In genomic region chr11:47924184-47924671, GRCh38 we compare ENCODE assay signal across 9 cellular contexts. TPM values are rescaled to one million over a fixed set of nuclear protein-coding genes. Genes with fewer than 3 reads are reported as not detected.
DNase-seq lines count a peak whose midpoint lies in the region; ATAC-seq and TF ChIP-seq lines count a peak whose summit lies in the region.
"Had no signal": no experiment of that assay in that cellular context is flagged by ENCODE, and none has a peak within 500 bp of the region (broad histone marks: within the 10 kb centered on the region; RNA-seq: fewer than 3 reads in every experiment).

No MANE protein-coding gene starts in this region.

- H3K14ac ChIP-seq in IMR-90 (replicated peaks; ENCODE audit: low read depth, low read length): no peak overlapping the region

- H3K18ac ChIP-seq in IMR-90 (ENCODE audit: low read depth, low read length): no peak overlapping the region; the same call in 1 of the 2 replicates

- intact Hi-C loops in IMR-90 (cut with micrococcal nuclease): no loop called here
- intact Hi-C loops in posterior vena cava (cut with DNase I): no loop called here

- no peaks in the 10 kb centered on the region for H3K27me3 ChIP-seq in IMR-90 (ENCODE audit: control insufficient read depth, insufficient read depth, low read length)
- H3K27me3 ChIP-seq in endodermal cell (ENCODE audit: control insufficient read depth, insufficient read depth, low read length, poor library complexity, severe bottlenecking): no peaks in the 10 kb centered on the region

- H2AK9ac ChIP-seq in IMR-90 (replicated peaks; ENCODE audit: low read depth, low read length, poor library complexity): peak overlapping the region; percentile 13

- peak overlapping the region; percentile 84 for H3K27ac Mint-ChIP-seq in endodermal cell

- H4K91ac ChIP-seq in IMR-90 (ENCODE audit: insufficient read depth, low read depth, low read length): peak overlapping the region; percentile 48; the same call in 1 of the 2 replicates

- H3K9me3 Mint-ChIP-seq in endodermal cell: no peaks in the 10 kb centered on the region

- peaks cover 7% of the 10 kb centered on the region for H3K4me1 Mint-ChIP-seq in endodermal cell

- H2BK15ac ChIP-seq in IMR-90 (ENCODE audit: low read depth, low read length): peak overlapping the region; percentile 4; the same call in 1 of the 3 replicates

- H2BK120ac ChIP-seq in IMR-90 (ENCODE audit: low read depth, low read length): peak overlapping the region; percentile 79

- H3K4ac ChIP-seq in IMR-90 (ENCODE audit: low read depth, low read length): peak overlapping the region; percentile 61

- TF ChIP-seq CTCF in IMR-90 (conservative IDR thresholded peaks at IDR 0.05; ENCODE audit: low read depth, low read length) (no peak), endodermal cell (conservative IDR thresholded peaks at IDR 0.05) (no peak)

- H3K56ac ChIP-seq in IMR-90 (ENCODE audit: extremely low read depth, insufficient read depth, low read length): no peak overlapping the region

- no peaks in the 10 kb centered on the region for H3K36me3 ChIP-seq in IMR-90 (ENCODE audit: control insufficient read depth, insufficient read depth, low read length)
- no peaks in the 10 kb centered on the region for H3K36me3 ChIP-seq in endodermal cell (ENCODE audit: control insufficient read depth, insufficient read depth, low read length)

- no peaks in the 10 kb centered on the region for H3K27me3 Mint-ChIP-seq in endodermal cell (ENCODE audit: insufficient read depth)

- peak; percentile 89 for ATAC-seq in IMR-90 (ENCODE audit: low read depth)
- no peak for ATAC-seq in HG03097 (IDR thresholded peaks at IDR 0.05; ENCODE audit: low FRiP score, unreplicated experiment)

- H4K8ac ChIP-seq in IMR-90 (ENCODE audit: low read depth in 2 of 2, low read length in 2 of 2): 0 out of 4 replicates have a peak overlapping the region, but pooled peaks of 1 of the 2 experiments have one; percentile 0

- DNase-seq in DMS79 (lab: John Stamatoyannopoulos, UW): peak; percentile 18
- DNase-seq in IMR-90: peak; percentile 86
- peak; percentile 76 for DNase-seq in endodermal cell
- peak; percentile 74 for DNase-seq in posterior vena cava (ENCODE audit: low spot score)
- DNase-seq in NCI-H128 (lab: John Stamatoyannopoulos, UW; ENCODE audit: unreplicated experiment): no peak
- DNase-seq in effector CD4-positive, alpha-beta T cell: no peak
- DNase-seq: central memory CD4-positive, alpha-beta T cell; T-helper 1 cell had no signal

- CTCF ChIA-PET in IMR-90 (lab: Yijun Ruan, JAX): interaction anchor here (1.4 kb wide), 1 partner anchor 58 kb away, joined by 3 read pairs; no protein-coding TSS in a partner anchor

- H3K79me1 ChIP-seq in IMR-90 (ENCODE audit: low read depth in 1 of 2, low read length in 2 of 2): no peaks in the 10 kb centered on the region

- in situ Hi-C loops in IMR-90 (cut with MboI; ENCODE audit: low sequenced_read_pairs): no loop called here

- H4K5ac ChIP-seq in IMR-90 (ENCODE audit: low read depth, low read length): no peak overlapping the region

- H4K20me1 ChIP-seq in IMR-90 (ENCODE audit: insufficient read depth, low read length): 0 out of 2 replicates have a peak, but pooled peaks cover 3% of the 10 kb centered on the region

- peak overlapping the region; percentile 83 for H2BK20ac ChIP-seq in IMR-90 (ENCODE audit: low read depth, low read length)

- TF ChIP-seq RAD21 in IMR-90 (IDR thresholded peaks at IDR 0.05; ENCODE audit: low read length): no peak

- 0% methylated on average over 3 of the region's 8 CpGs; no CpG with 5 or more reads in 1 of the 2 experiments for WGBS in IMR-90 (ENCODE audit: extremely low coverage in 2 of 2, insufficient read length in 1 of 2), 2 experiments
- WGBS in endodermal cell (ENCODE audit: insufficient coverage in 1 of 2, insufficient read length in 1 of 2), 2 experiments: 62 to 68% methylated on average over 5 to 8 of the region's 8 CpGs

- no TSS peak for BruUV-seq in IMR-90 (replicated peaks; lab: Mats Ljungman, UMichigan)

- H3K4me3 ChIP-seq in IMR-90 (ENCODE audit: insufficient read depth, low read depth, low read length): no peak overlapping the region
- H3K4me3 ChIP-seq in endodermal cell (ENCODE audit: low read length): no peak overlapping the region

- peaks cover 15% of the 10 kb centered on the region for H3K9me1 ChIP-seq in IMR-90 (ENCODE audit: insufficient read depth, low read length)

- dilution Hi-C loops in IMR-90 (cut with HindIII; ENCODE audit: low sequenced_read_pairs, unreplicated experiment): no loop called here

- H3K9me3 ChIP-seq in IMR-90 (ENCODE audit: control insufficient read depth, insufficient read depth, low read length) (no peaks in the 10 kb centered on the region), endodermal cell (ENCODE audit: control insufficient read depth, low read length) (no peaks in the 10 kb centered on the region)

- H2BK5ac ChIP-seq in IMR-90 (ENCODE audit: low read depth, low read length, poor library complexity, severe bottlenecking): peak overlapping the region; percentile 88

- peaks cover 11% of the 10 kb centered on the region for H3K4me1 ChIP-seq in IMR-90 (ENCODE audit: control insufficient read depth, insufficient read depth, low read length)
- H3K4me1 ChIP-seq in endodermal cell (ENCODE audit: control insufficient read depth, insufficient read depth, low read length): peaks cover 2% of the 10 kb centered on the region

- peak overlapping the region; percentile 25; the same call in 1 of the 2 replicates for H3K27ac ChIP-seq in IMR-90 (ENCODE audit: insufficient read depth, low read length)
- no peak overlapping the region for H3K27ac ChIP-seq in endodermal cell (ENCODE audit: low read depth, low read length)

- TF ChIP-seq POLR2A in IMR-90 (IDR thresholded peaks at IDR 0.05; ENCODE audit: low read depth, low read length): no peak

- H3K4me3 Mint-ChIP-seq in endodermal cell: no peak overlapping the region

- H3K36me3 Mint-ChIP-seq in endodermal cell (ENCODE audit: low read depth): no peaks in the 10 kb centered on the region

- POLR2A ChIA-PET in IMR-90 (lab: Charles Lee; ENCODE audit: unreplicated experiment): no interaction called here

- 0 out of 2 replicates have a peak overlapping the region, but pooled peaks have one; percentile 0 for H2AK5ac ChIP-seq in IMR-90 (ENCODE audit: low read depth, low read length)

- peak overlapping the region; percentile 44 for H2AFZ ChIP-seq in IMR-90 (replicated peaks; ENCODE audit: low read length, poor library complexity)

- H3K4me2 ChIP-seq in IMR-90 (ENCODE audit: low read depth, low read length): peak overlapping the region; percentile 55

- no peak overlapping the region for H3K23ac ChIP-seq in IMR-90 (ENCODE audit: low read depth, low read length)

- no peak overlapping the region for H3K9ac ChIP-seq in IMR-90 (ENCODE audit: low read depth, low read length)
- no peak overlapping the region for H3K9ac ChIP-seq in endodermal cell (ENCODE audit: extremely low read depth, low read length, poor library complexity, severe bottlenecking)

TF ChIP-seq in IMR-90, 13 proteins besides CTCF, POLR2A, EP300 and RAD21:
- TF ChIP-seq SMC3 (IDR thresholded peaks at IDR 0.05; ENCODE audit: low read depth, low read length): no peak
- TF ChIP-seq RCOR1 (IDR thresholded peaks at IDR 0.05; ENCODE audit: insufficient replicate concordance, low read length): peak; percentile 68
- TF ChIP-seq USF2 (IDR thresholded peaks at IDR 0.05; ENCODE audit: low read depth, low read length): no peak
- no peak for TF ChIP-seq MAFK (IDR thresholded peaks at IDR 0.05; ENCODE audit: low read depth, low read length)
- no peak for TF ChIP-seq NFE2L2 (IDR thresholded peaks at IDR 0.05; ENCODE audit: low read depth, low read length)
- peak; percentile 88 for TF ChIP-seq BHLHE40 (IDR thresholded peaks at IDR 0.05; ENCODE audit: low read depth, low read length)
- TF ChIP-seq FOS (IDR thresholded peaks at IDR 0.05; ENCODE audit: low read depth, low read length): peak; percentile 27; the same call in 1 of the 2 replicates
- no peak for TF ChIP-seq CEBPB (IDR thresholded peaks at IDR 0.05; ENCODE audit: low read depth, low read length)
- TF ChIP-seq MAZ (IDR thresholded peaks at IDR 0.05; ENCODE audit: borderline replicate concordance, low read depth, low read length): no peak
- no peak for TF ChIP-seq RFX5 (IDR thresholded peaks at IDR 0.05; ENCODE audit: low read depth, low read length)
TF ChIP-seq in IMR-90: peak in this region for 3.

RNA-seq across cellular contexts. Expression of gene PTPRJ, which starts 56.1 kb away (rescaled TPM):
- total RNA-seq in IMR-90 (2012; rRNA removed) (13.6 and 14.9 TPM in 2 replicates), endodermal cell (10 to 100 TPM; 26.5 to 37.4 TPM), posterior vena cava (10 to 100 TPM; 17.4 to 19.7 TPM)
- polyA plus RNA-seq in IMR-90 (2012; rRNA removed): 5.3 and 5.6 TPM in 2 replicates
- 2.2 and 2.4 TPM in 2 replicates for polyA plus RNA-seq in IMR-90 (2012; cell fraction: cytosol; rRNA removed)
- polyA plus RNA-seq in IMR-90 (2012; cell fraction: nucleus; rRNA removed; ENCODE audit: low replicate concordance): 3.4 and 6.7 TPM in 2 replicates
- 11.9 TPM for polyA plus RNA-seq in endodermal cell (2013, experiment 1 of 2)
- 12.4 TPM for polyA plus RNA-seq in endodermal cell (2013, experiment 2 of 2)

Comparison
In these comparisons a context has a peak if more than half of its experiments do, and no peak if none do; other contexts are left out.
1. DNase-seq: peak in DMS79 (single experiment), IMR-90 (single experiment), endodermal cell (single experiment) and posterior vena cava (single experiment); none in NCI-H128 (single experiment) and effector CD4-positive, alpha-beta T cell (single experiment).